8 cellular contexts compared by ENCODE assay signal in the genomic region with DNA sequence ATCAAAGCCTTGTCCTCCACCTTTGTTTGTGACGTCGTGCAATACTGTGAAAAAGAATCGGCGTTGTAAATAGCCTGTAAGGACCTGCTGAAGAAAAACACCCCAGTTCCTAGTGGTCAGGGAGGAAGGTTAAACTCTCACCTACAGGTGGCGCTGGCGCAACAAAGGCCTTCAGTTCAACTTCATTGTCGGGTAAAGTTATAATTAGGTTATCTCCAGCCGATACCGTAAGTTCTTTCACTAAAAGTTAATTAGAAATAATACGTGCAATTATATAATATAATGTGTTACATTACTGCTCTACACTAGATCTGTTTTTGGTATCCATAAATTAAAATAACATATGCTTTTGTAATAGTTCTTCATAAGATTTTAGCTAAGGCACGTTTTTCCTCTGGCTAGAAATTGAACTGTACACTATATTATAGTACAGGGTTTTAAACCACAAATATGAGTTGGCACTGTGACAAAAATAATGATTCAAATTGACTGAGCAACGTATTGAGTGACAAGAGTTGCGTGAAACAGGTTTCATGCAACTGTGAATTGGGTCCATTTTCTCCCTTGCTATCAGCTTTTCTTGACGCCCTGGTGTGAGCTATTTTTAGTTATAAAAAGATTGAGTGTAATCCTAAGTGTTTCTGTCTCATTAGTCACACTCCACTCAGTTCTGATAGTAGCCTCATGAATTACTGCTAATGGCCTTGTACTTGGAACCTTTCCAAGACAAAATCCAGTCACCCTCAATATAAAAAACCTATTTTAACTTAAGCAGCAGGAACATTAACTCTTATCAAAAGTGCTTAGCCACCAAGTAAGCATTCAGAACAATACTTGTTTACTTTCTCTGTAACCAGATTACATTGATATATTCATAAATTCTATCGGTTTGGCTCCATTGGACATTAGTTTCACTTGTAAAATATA.
DNase-seq lines count a peak whose midpoint lies in the region; ATAC-seq, FAIRE-seq and TF ChIP-seq lines count a peak whose summit lies in the region.

No MANE protein-coding gene starts in this region.

- FAIRE-seq in H1 (lab: Jason Lieb, UNC) = peak; percentile 99

- H2BK15ac ChIP-seq in H1 (ENCODE audit: low read length) (no peak overlapping the region), mesendoderm (replicated peaks; ENCODE audit: low read depth) (no peak overlapping the region)

- H3K27ac Mint-ChIP-seq in activated CD8-positive, alpha-beta T cell treated with anti-CD3 and anti-CD28 coated beads for 36 hours = no peak overlapping the region

- H2BK5ac ChIP-seq in H1 (ENCODE audit: low read depth, low read length) = no peak overlapping the region
- no peak overlapping the region for H2BK5ac ChIP-seq in mesendoderm (ENCODE audit: low read length)

- intact Hi-C loops in activated CD8-positive, alpha-beta T cell treated with anti-CD3 and anti-CD28 coated beads for 36 hours (cut with micrococcal nuclease) = loop anchor here (5.0 kb wide), 1 partner anchor 434 kb away; no protein-coding TSS in a partner anchor

- peak; percentile 58 for DNase-seq in HK-2 (ENCODE audit: unreplicated experiment)
- peak; percentile 78 for DNase-seq in NCI-H774 (lab: John Stamatoyannopoulos, UW)
- DNase-seq in activated CD8-positive, alpha-beta T cell treated with anti-CD3 and anti-CD28 coated beads for 36 hours = peak; percentile 88
- peak; percentile 36 to 81 for DNase-seq in H1 (ENCODE audit: low read depth in 1 of 2, low spot score in 2 of 2)
- peak; percentile 80 for DNase-seq in mesendoderm
- peak; percentile 57 to 63 for DNase-seq in stimulated activated CD8-positive, alpha-beta memory T cell treated with anti-CD3 and anti-CD28 coated beads, Interleukin-2, amount 100 ng/mL, for 48 hours (ENCODE audit: low read depth in 2 of 2)

- no peak overlapping the region for H3K18ac ChIP-seq in H1 (ENCODE audit: extremely low read depth, low read length)
- H3K18ac ChIP-seq in mesendoderm (ENCODE audit: low read length) = no peak overlapping the region

- 50% methylated on average over 15 of the region's 15 CpGs; no CpG with 5 or more reads in 1 of the 2 experiments for WGBS in H1 (ENCODE audit: extremely low coverage in 1 of 2, insufficient coverage in 1 of 2, insufficient read length in 1 of 2, insufficient replicate concordance in 2 of 2, low coverage in 1 of 2, low lambda C conversion rate in 2 of 2, missing lambda C conversion rate in 1 of 2), 2 experiments
- no CpG with 5 or more reads among the region's 15 CpGs for WGBS in mesendoderm (ENCODE audit: extremely low coverage, insufficient coverage, low lambda C conversion rate)

- TF ChIP-seq POLR2A in H1 (IDR thresholded peaks at IDR 0.05; ENCODE audit: control extremely low read depth in 1 of 2, low read depth in 2 of 2, low read length in 2 of 2) = no peak

- H3K4me3 ChIP-seq in H1 (ENCODE audit: extremely low read depth in 1 of 4, insufficient read depth in 2 of 4, low read depth in 3 of 4, low read length in 4 of 4) (no peak overlapping the region), mesendoderm (ENCODE audit: low read length) (no peak overlapping the region)

- peaks cover 3% of the 10 kb centered on the region for H3K4me1 Mint-ChIP-seq in activated CD8-positive, alpha-beta T cell treated with anti-CD3 and anti-CD28 coated beads for 36 hours (ENCODE audit: low read depth)

- H3K27me3 ChIP-seq in H1 (replicated peaks in 1 of 4; ENCODE audit: control insufficient read depth in 3 of 4, extremely low read depth in 1 of 4, insufficient read depth in 3 of 4, low read length in 3 of 4) = no peaks in the 10 kb centered on the region
- no peaks in the 10 kb centered on the region for H3K27me3 ChIP-seq in mesendoderm (ENCODE audit: insufficient read depth, low read length, poor library complexity)

- H3K36me3 ChIP-seq in H1 (ENCODE audit: control insufficient read depth in 2 of 4, insufficient read depth in 4 of 4, low read length in 3 of 4) (no peaks in the 10 kb centered on the region), mesendoderm (ENCODE audit: control insufficient read depth, insufficient read depth, low read length) (no peaks in the 10 kb centered on the region)

- no peak overlapping the region for H3K56ac ChIP-seq in H1 (replicated peaks; ENCODE audit: insufficient read length, low read depth, low read length)
- no peak overlapping the region for H3K56ac ChIP-seq in mesendoderm (ENCODE audit: low read length)

- TF ChIP-seq CTCF in 22Rv1 (IDR thresholded peaks at IDR 0.05) (peak; percentile 97), H1 (IDR thresholded peaks at IDR 0.05; ENCODE audit: control extremely low read depth in 1 of 3, insufficient read depth in 1 of 3, low read depth in 1 of 3, low read length in 3 of 3) (peak; percentile 61 to 88 (median 83))
- TF ChIP-seq CTCF in activated CD8-positive, alpha-beta T cell treated with anti-CD3 and anti-CD28 coated beads for 36 hours (IDR thresholded peaks at IDR 0.05) = peak; percentile 88

- POLR2A ChIA-PET in activated CD8-positive, alpha-beta T cell treated with anti-CD3 and anti-CD28 coated beads for 36 hours (lab: Charles Lee) = no interaction called here
- POLR2A ChIA-PET in H1 (lab: Charles Lee; ENCODE audit: partially characterized antibody) = interaction anchor here (0.6 to 2.2 kb wide), 7 partner anchors 29 to 209 kb away, joined by 3 to 9 read pairs (median 3); no protein-coding TSS in a partner anchor

- H2BK120ac ChIP-seq in H1 (replicated peaks; ENCODE audit: low read depth, low read length) (no peak overlapping the region), mesendoderm (ENCODE audit: low read depth, low read length) (no peak overlapping the region)

- no peak overlapping the region for H2AK5ac ChIP-seq in H1 (ENCODE audit: low read depth, low read length)
- H2AK5ac ChIP-seq in mesendoderm (ENCODE audit: low read length) = no peak overlapping the region

- H3K79me2 ChIP-seq in H1 (ENCODE audit: control insufficient read depth in 1 of 2, insufficient read depth in 2 of 2, low read length in 2 of 2) = no peaks in the 10 kb centered on the region
- H3K79me2 ChIP-seq in mesendoderm (ENCODE audit: control insufficient read depth, insufficient read depth, low read length) = no peaks in the 10 kb centered on the region

- no peak overlapping the region for H4K8ac ChIP-seq in H1 (ENCODE audit: extremely low read depth, insufficient read depth, low read length)
- no peak overlapping the region for H4K8ac ChIP-seq in mesendoderm (ENCODE audit: low read depth, low read length)

- no peak overlapping the region for H3K4me3 Mint-ChIP-seq in activated CD8-positive, alpha-beta T cell treated with anti-CD3 and anti-CD28 coated beads for 36 hours

- H3K79me1 ChIP-seq in H1 (ENCODE audit: low read depth, low read length) (no peaks in the 10 kb centered on the region), mesendoderm (ENCODE audit: low read length) (no peaks in the 10 kb centered on the region)

- H3K4me2 ChIP-seq in H1 (ENCODE audit: insufficient read depth in 1 of 2, low read depth in 2 of 2, low read length in 2 of 2) (no peak overlapping the region), mesendoderm (ENCODE audit: low read length) (no peak overlapping the region)

- no peak overlapping the region for H4K91ac ChIP-seq in H1 (replicated peaks; ENCODE audit: insufficient read length, low read length)

- H3K14ac ChIP-seq in H1 (ENCODE audit: insufficient read length) = no peak overlapping the region

- H3K9me3 ChIP-seq in H1 (ENCODE audit: insufficient read depth in 2 of 2, low read depth in 1 of 2, low read length in 1 of 2) = no peaks in the 10 kb centered on the region

- H4K20me1 ChIP-seq in H1 (replicated peaks in 1 of 2; ENCODE audit: control insufficient read depth in 1 of 2, insufficient read depth in 2 of 2, low read length in 2 of 2) = no peaks in the 10 kb centered on the region

- H3K9ac ChIP-seq in H1 (replicated peaks in 1 of 4; ENCODE audit: extremely low read depth in 1 of 4, low read depth in 3 of 4, low read length in 3 of 4) (no peak overlapping the region), mesendoderm (ENCODE audit: low read length) (no peak overlapping the region)

- no peak overlapping the region for H3K4ac ChIP-seq in H1 (replicated peaks; ENCODE audit: insufficient read length, low read depth, low read length)
- no peak overlapping the region for H3K4ac ChIP-seq in mesendoderm (ENCODE audit: low read depth, low read length)

- TF ChIP-seq RAD21 in H1 (IDR thresholded peaks at IDR 0.05 in 1 of 2, conservative IDR thresholded peaks at IDR 0.05 in 1 of 2; ENCODE audit: low read depth in 2 of 2, low read length in 2 of 2) = peak; percentile 68 to 75

- ATAC-seq in GM18520 (IDR thresholded peaks at IDR 0.05; ENCODE audit: unreplicated experiment) = peak; percentile 70
- peak; percentile 86 for ATAC-seq in activated CD8-positive, alpha-beta T cell treated with anti-CD3 and anti-CD28 coated beads for 36 hours

- no peak overlapping the region; the same call in 1 of the 2 replicates for H2BK12ac ChIP-seq in H1 (ENCODE audit: low read depth, low read length)

- no peak overlapping the region for H3K23ac ChIP-seq in H1 (ENCODE audit: insufficient read length)
- H3K23ac ChIP-seq in mesendoderm (ENCODE audit: low read length) = no peak overlapping the region

- no peaks in the 10 kb centered on the region for H3K27me3 Mint-ChIP-seq in activated CD8-positive, alpha-beta T cell treated with anti-CD3 and anti-CD28 coated beads for 36 hours

- TF ChIP-seq EP300 in H1 (IDR thresholded peaks at IDR 0.05; ENCODE audit: borderline replicate concordance in 1 of 2, low read depth in 2 of 2, low read length in 2 of 2) = no peak

- no peak overlapping the region for H3K27ac ChIP-seq in 22Rv1
- H3K27ac ChIP-seq in H1 (ENCODE audit: low read depth, low read length) = no peak overlapping the region
- H3K27ac ChIP-seq in mesendoderm (ENCODE audit: low read depth, low read length) = no peak overlapping the region

- no peak overlapping the region for H4K5ac ChIP-seq in H1 (ENCODE audit: insufficient read length, low read depth, low read length)
- H4K5ac ChIP-seq in mesendoderm (ENCODE audit: low read length) = no peak overlapping the region

- no peaks in the 10 kb centered on the region; the same call in 1 of the 2 replicates for H3K23me2 ChIP-seq in H1 (ENCODE audit: low read depth, low read length)

- no peak overlapping the region for H2AFZ ChIP-seq in H1 (ENCODE audit: low read length)

- no peak overlapping the region for H2BK20ac ChIP-seq in H1 (ENCODE audit: low read length)

- peaks cover 0 to 2% (median under 1%) of the 10 kb centered on the region in 4 experiments; a peak in 1 of 7 replicates for H3K4me1 ChIP-seq in H1 (replicated peaks in 1 of 4; ENCODE audit: control insufficient read depth in 3 of 4, insufficient read depth in 4 of 4, low read length in 3 of 4)
- H3K4me1 ChIP-seq in mesendoderm (ENCODE audit: control insufficient read depth, low read depth, low read length) = no peaks in the 10 kb centered on the region

- H3K36me3 Mint-ChIP-seq in activated CD8-positive, alpha-beta T cell treated with anti-CD3 and anti-CD28 coated beads for 36 hours (ENCODE audit: low read depth) = no peaks in the 10 kb centered on the region

- CTCF ChIA-PET in activated CD8-positive, alpha-beta T cell treated with anti-CD3 and anti-CD28 coated beads for 36 hours (lab: Charles Lee) = interaction anchor here (0.6 to 8.9 kb wide), 32 partner anchors 10 to 485 kb away, joined by 3 to 141 read pairs (median 4); a partner anchor contains a TSS
- CTCF ChIA-PET in H1 (lab: Charles Lee; ENCODE audit: partially characterized antibody) = interaction anchor here (0.6 to 11.1 kb wide), 36 partner anchors 9 to 486 kb away, joined by 3 to 99 read pairs (median 4); a partner anchor contains a TSS

- H3K9me3 Mint-ChIP-seq in activated CD8-positive, alpha-beta T cell treated with anti-CD3 and anti-CD28 coated beads for 36 hours = no peaks in the 10 kb centered on the region
